19 cellular contexts compared by ENCODE assay signal in genomic region chr1:199044191-199044590, GRCh38.
DNase-seq lines count a peak whose midpoint lies in the region; ATAC-seq, FAIRE-seq and TF ChIP-seq lines count a peak whose summit lies in the region.
"Had no signal": no experiment of that assay in that cellular context is flagged by ENCODE, and none has a peak within 500 bp of the region (broad histone marks: within the 10 kb centered on the region; RNA-seq: fewer than 3 reads in every experiment).

No MANE protein-coding gene starts in this region.

- H3K4me1 ChIP-seq in BLaER1 (peaks cover 58% of the 10 kb centered on the region), PC-9 (replicated peaks; ENCODE audit: insufficient read depth) (no peaks in the 10 kb centered on the region)
- H3K4me1 ChIP-seq: A549, HAP-1, SJCRH30 had no signal

- FAIRE-seq in GM12892 (lab: Jason Lieb, UNC) = peak; percentile 17
- FAIRE-seq: A549, G401.6 had no signal

- no TSS peak for BruUV-seq in PC-9 (replicated peaks; lab: Mats Ljungman, UMichigan)

- ATAC-seq in HG03135 (IDR thresholded peaks at IDR 0.05; ENCODE audit: unreplicated experiment) = no peak
- ATAC-seq: A549 had no signal

- TF ChIP-seq POLR2A in GM12892 (IDR thresholded peaks at IDR 0.05; ENCODE audit: low read depth, low read length) = no peak

- peak overlapping the region; percentile 55 for H2AFZ ChIP-seq in PC-9
- H2AFZ ChIP-seq: GM23248 had no signal

- POLR2A ChIA-PET in PC-9 (lab: Charles Lee; ENCODE audit: unreplicated experiment) = no interaction called here

- H3F3A ChIP-seq in PC-9 (ENCODE audit: insufficient read depth, low read depth) = no peaks in the 10 kb centered on the region

- H3K4me2 ChIP-seq in BLaER1 = peak overlapping the region; percentile 78
- no peak overlapping the region for H3K4me2 ChIP-seq in PC-9
- H3K4me2 ChIP-seq: A549 had no signal

- no peak overlapping the region; the same call in 1 of the 2 replicates for H3K4me3 ChIP-seq in BLaER1
- no peak overlapping the region for H3K4me3 ChIP-seq in PC-9
- no peak overlapping the region for H3K4me3 ChIP-seq in dorsolateral prefrontal cortex
- H3K4me3 ChIP-seq: A549, GM23248, HAP-1, SJCRH30 had no signal

- peaks cover 7% of the 10 kb centered on the region; the same call in 1 of the 2 replicates for H3K36me3 ChIP-seq in BLaER1
- H3K36me3 ChIP-seq in PC-9 (ENCODE audit: low read depth) = no peaks in the 10 kb centered on the region
- H3K36me3 ChIP-seq: HAP-1, SJCRH30 had no signal

- H3K9me3 ChIP-seq in BLaER1 = peaks cover 47% of the 10 kb centered on the region
- no peaks in the 10 kb centered on the region for H3K9me3 ChIP-seq in PC-9 (ENCODE audit: insufficient read depth, low read depth)
- H3K9me3 ChIP-seq: A549, HAP-1, SJCRH30 had no signal

- TF ChIP-seq CTCF in PC-9 (conservative IDR thresholded peaks at IDR 0.05) = no peak
- TF ChIP-seq CTCF in dorsolateral prefrontal cortex (IDR thresholded peaks at IDR 0.05 in 54 of 56, conservative IDR thresholded peaks at IDR 0.05 in 2 of 56; ENCODE audit: low read depth in 1 of 56, partially characterized antibody in 56 of 56) = no peak

- H3K27me3 ChIP-seq in BLaER1 = no peaks in the 10 kb centered on the region
- no peaks in the 10 kb centered on the region for H3K27me3 ChIP-seq in PC-9 (ENCODE audit: insufficient read depth, low read depth)
- no peaks in the 10 kb centered on the region for H3K27me3 ChIP-seq in dorsolateral prefrontal cortex
- H3K27me3 ChIP-seq: SJCRH30 had no signal

- CTCF ChIA-PET in PC-9 (lab: Charles Lee) = no interaction called here

- peak overlapping the region; percentile 90 for H3K27ac ChIP-seq in BLaER1
- H3K27ac ChIP-seq in PC-9 = no peak overlapping the region
- peak overlapping the region in 6 of 59 donors; percentile 13 to 51 (median 18) for H3K27ac ChIP-seq in dorsolateral prefrontal cortex
- H3K27ac ChIP-seq: A549, GM23248, SJCRH30 had no signal

- intact Hi-C loops in PC-9 (cut with micrococcal nuclease; ENCODE audit: unreplicated experiment) = no loop called here
- intact Hi-C loops in dorsolateral prefrontal cortex (cut with DNase I) = no loop called here

- H3K79me2 ChIP-seq in PC-9 (ENCODE audit: low read depth) = no peaks in the 10 kb centered on the region

- no peaks in the 10 kb centered on the region for H4K20me1 ChIP-seq in BLaER1
- no peaks in the 10 kb centered on the region for H4K20me1 ChIP-seq in PC-9 (ENCODE audit: insufficient read depth)

- no peak for DNase-seq in GM12892 (ENCODE audit: insufficient read length)
- DNase-seq in PC-9 = no peak
- peak; percentile 12 for DNase-seq in left kidney (ENCODE audit: low read depth, low spot score)
- no peak for DNase-seq in dorsolateral prefrontal cortex
- no peak for DNase-seq in NCI-H524 (lab: John Stamatoyannopoulos, UW)
- DNase-seq: C1 segment of cervical spinal cord; CD8-positive, alpha-beta memory T cell; DMS79; GM23248; NCI-H1105; NCI-H1694; NCI-H510A; NCI-H774; SJCRH30 had no signal

- H3K9ac ChIP-seq in BLaER1 = no peak overlapping the region
- H3K9ac ChIP-seq: GM23248 had no signal

- H3K9me2 ChIP-seq in PC-9 (ENCODE audit: insufficient read depth) = no peaks in the 10 kb centered on the region
